In the genomic region with DNA sequence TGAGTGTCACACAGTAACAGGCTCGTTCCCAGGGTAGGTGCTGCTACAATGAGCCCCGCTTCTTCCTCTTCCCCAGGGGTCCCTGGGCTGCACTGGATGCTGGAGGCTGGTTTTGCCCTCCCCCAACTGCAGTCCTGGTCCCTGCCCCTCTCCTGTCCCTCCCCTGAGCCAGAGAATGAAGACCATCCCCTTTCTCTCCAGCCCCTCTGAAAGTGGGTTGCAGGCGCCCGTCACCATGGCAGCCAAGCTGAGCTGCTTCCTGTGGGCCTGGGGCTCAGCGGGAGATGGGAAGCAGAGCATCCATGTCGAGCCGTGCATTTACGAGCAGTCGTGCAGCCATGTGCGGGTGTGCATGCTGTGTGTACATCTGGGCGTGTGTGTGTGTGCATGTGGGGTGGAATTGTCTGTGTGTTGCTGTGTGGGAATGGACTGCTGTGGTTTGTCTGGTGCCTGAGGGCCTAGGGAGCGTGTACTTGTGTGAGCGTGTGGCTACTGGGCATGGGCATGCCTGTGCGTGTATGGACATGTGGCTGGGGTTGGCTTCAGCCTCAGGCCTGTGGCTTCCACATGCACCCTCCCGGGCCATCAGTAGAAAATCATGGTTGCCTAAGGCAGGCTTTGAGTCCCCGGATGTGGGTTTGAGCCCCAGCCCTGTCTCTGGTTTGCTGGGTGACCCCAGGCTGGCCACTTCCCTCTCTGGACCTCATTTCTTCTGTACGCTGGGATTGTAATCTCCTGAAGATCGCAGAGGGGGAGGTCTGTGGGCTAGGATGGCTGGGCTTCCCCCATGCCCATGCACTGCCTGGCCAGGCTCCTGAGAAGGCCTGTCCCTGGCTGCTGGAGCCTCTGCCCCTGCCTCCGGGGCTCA, we compare ENCODE assay signal across 12 cellular contexts. TPM values are rescaled to one million over a fixed set of nuclear protein-coding genes. Genes with fewer than 3 reads are reported as not detected.
DNase-seq lines count a peak whose midpoint lies in the region; ATAC-seq and TF ChIP-seq lines count a peak whose summit lies in the region.
"Had no signal": no experiment of that assay in that cellular context is flagged by ENCODE, and none has a peak within 500 bp of the region (broad histone marks: within the 10 kb centered on the region; RNA-seq: fewer than 3 reads in every experiment).

No MANE protein-coding gene starts in this region.

- TF ChIP-seq RAD21 in SK-N-SH (IDR thresholded peaks at IDR 0.05; ENCODE audit: low read length), result peak; percentile 24

- ATAC-seq in Right ventricle myocardium superior (ENCODE audit: poor library complexity) (no peak), GM19395 (IDR thresholded peaks at IDR 0.05; ENCODE audit: unreplicated experiment) (no peak)
- ATAC-seq: activated naive CD4-positive, alpha-beta T cell treated with anti-CD3 and anti-CD28 coated beads, Interleukin-2, amount 50 U/mL, for 72 hours had no signal

- H3F3A ChIP-seq in SK-N-SH (replicated peaks; ENCODE audit: insufficient read depth) (no peaks in the 10 kb centered on the region), PC-9 (ENCODE audit: insufficient read depth, low read depth) (no peaks in the 10 kb centered on the region)

- 68% methylated on average over 13 of the region's 19 CpGs for WGBS in SK-N-SH (ENCODE audit: low lambda C conversion rate)

- H3K4me2 ChIP-seq in SK-N-SH (no peak overlapping the region), PC-9 (no peak overlapping the region)

- H3K4me1 Mint-ChIP-seq in activated naive CD4-positive, alpha-beta T cell treated with anti-CD3 and anti-CD28 coated beads, Interleukin-2, amount 10 ng/mL, durations not matched to agents 7 days and 5 days, result no peaks in the 10 kb centered on the region
- H3K4me1 Mint-ChIP-seq: CD4-positive, CD25-positive, alpha-beta regulatory T cell had no signal

- H4K20me1 ChIP-seq in SK-N-SH (ENCODE audit: insufficient read depth) (no peaks in the 10 kb centered on the region), PC-9 (ENCODE audit: insufficient read depth) (no peaks in the 10 kb centered on the region)

- H3K4me3 Mint-ChIP-seq in activated naive CD4-positive, alpha-beta T cell treated with anti-CD3 and anti-CD28 coated beads, Interleukin-2, amount 10 ng/mL, durations not matched to agents 7 days and 5 days, result no peak overlapping the region
- H3K4me3 Mint-ChIP-seq: CD4-positive, CD25-positive, alpha-beta regulatory T cell had no signal

- no peaks in the 10 kb centered on the region for H3K27me3 ChIP-seq in left ventricle myocardium inferior (ENCODE audit: low read depth)
- no peaks in the 10 kb centered on the region for H3K27me3 ChIP-seq in SK-N-SH (ENCODE audit: insufficient read depth)
- no peaks in the 10 kb centered on the region for H3K27me3 ChIP-seq in PC-9 (ENCODE audit: insufficient read depth, low read depth)

- intact Hi-C loops in left ventricle myocardium inferior (cut with micrococcal nuclease), result no loop called here
- intact Hi-C loops in Right ventricle myocardium superior (cut with DNase I), result no loop called here
- intact Hi-C loops in PC-9 (cut with micrococcal nuclease; ENCODE audit: unreplicated experiment), result no loop called here

- H3K36me3 ChIP-seq in left ventricle myocardium inferior (peaks cover 8% of the 10 kb centered on the region), SK-N-SH (replicated peaks in 1 of 2; ENCODE audit: control insufficient read depth in 1 of 2, insufficient read depth in 2 of 2, low read length in 1 of 2) (peaks cover 11 to 27% of the 10 kb centered on the region in 2 experiments), PC-9 (ENCODE audit: low read depth) (no peaks in the 10 kb centered on the region)

- peak in 1 of 2 experiments; percentile 52; a peak in 1 of 4 replicates for TF ChIP-seq EP300 in SK-N-SH (IDR thresholded peaks at IDR 0.05; ENCODE audit: borderline replicate concordance in 1 of 2, low read depth in 1 of 2, low read length in 1 of 2)

- H3K36me3 Mint-ChIP-seq in activated naive CD4-positive, alpha-beta T cell treated with anti-CD3 and anti-CD28 coated beads, Interleukin-2, amount 10 ng/mL, durations not matched to agents 7 days and 5 days, result no peaks in the 10 kb centered on the region
- H3K36me3 Mint-ChIP-seq: activated naive CD4-positive, alpha-beta T cell treated with anti-CD3 and anti-CD28 coated beads, Interleukin-2, amount 50 U/mL, for 72 hours; CD4-positive, CD25-positive, alpha-beta regulatory T cell had no signal

- H3K27ac ChIP-seq in left ventricle myocardium inferior (replicated peaks) (peak overlapping the region; percentile 23), SK-N-SH (ENCODE audit: low read depth in 2 of 2, low read length in 1 of 2) (peak overlapping the region in 1 of 2 experiments; percentile 88; a peak in 2 of 4 replicates), PC-9 (no peak overlapping the region)

- H3K9ac ChIP-seq in SK-N-SH, result no peak overlapping the region

- H3K4me1 ChIP-seq in left ventricle myocardium inferior (peaks cover 10% of the 10 kb centered on the region), SK-N-SH (ENCODE audit: control insufficient read depth in 1 of 2, insufficient read depth in 2 of 2, low read depth in 1 of 2, low read length in 1 of 2) (peaks cover 0 to 61% of the 10 kb centered on the region in 2 experiments; a peak in 2 of 4 replicates), PC-9 (replicated peaks; ENCODE audit: insufficient read depth) (no peaks in the 10 kb centered on the region)

- no peaks in the 10 kb centered on the region for H3K9me3 Mint-ChIP-seq in activated naive CD4-positive, alpha-beta T cell treated with anti-CD3 and anti-CD28 coated beads, Interleukin-2, amount 10 ng/mL, durations not matched to agents 7 days and 5 days
- H3K9me3 Mint-ChIP-seq: activated naive CD4-positive, alpha-beta T cell treated with anti-CD3 and anti-CD28 coated beads, Interleukin-2, amount 50 U/mL, for 72 hours; CD4-positive, CD25-positive, alpha-beta regulatory T cell had no signal

- H3K4me3 ChIP-seq in left ventricle myocardium inferior (no peak overlapping the region), SK-N-SH (ENCODE audit: low read depth in 2 of 2, low read length in 1 of 2) (no peak overlapping the region), PC-9 (no peak overlapping the region)

- H3K9me3 ChIP-seq in left ventricle myocardium inferior (replicated peaks) (no peaks in the 10 kb centered on the region), SK-N-SH (no peaks in the 10 kb centered on the region), PC-9 (ENCODE audit: insufficient read depth, low read depth) (no peaks in the 10 kb centered on the region)

- no peaks in the 10 kb centered on the region for H3K27me3 Mint-ChIP-seq in activated naive CD4-positive, alpha-beta T cell treated with anti-CD3 and anti-CD28 coated beads, Interleukin-2, amount 10 ng/mL, durations not matched to agents 7 days and 5 days
- H3K27me3 Mint-ChIP-seq: CD4-positive, CD25-positive, alpha-beta regulatory T cell had no signal

- H3K27ac Mint-ChIP-seq in activated naive CD4-positive, alpha-beta T cell treated with anti-CD3 and anti-CD28 coated beads, Interleukin-2, amount 10 ng/mL, durations not matched to agents 7 days and 5 days, result no peak overlapping the region
- H3K27ac Mint-ChIP-seq: CD4-positive, CD25-positive, alpha-beta regulatory T cell had no signal

- H3K9me2 ChIP-seq in SK-N-SH (no peaks in the 10 kb centered on the region), PC-9 (ENCODE audit: insufficient read depth) (no peaks in the 10 kb centered on the region)

- CTCF ChIA-PET in SK-N-SH (lab: Yijun Ruan, JAX) (interaction anchor here (0.6 to 5.9 kb wide), 9 partner anchors 10 to 199 kb away, joined by 3 to 48 read pairs (median 3); no protein-coding TSS in a partner anchor), PC-9 (lab: Charles Lee) (no interaction called here)
- CTCF ChIA-PET in activated naive CD4-positive, alpha-beta T cell treated with anti-CD3 and anti-CD28 coated beads, Interleukin-2, amount 10 ng/mL, durations not matched to agents 7 days and 5 days (lab: Charles Lee), result no interaction called here

- no peak overlapping the region for H2AFZ ChIP-seq in SK-N-SH (ENCODE audit: low read depth)
- H2AFZ ChIP-seq in PC-9, result no peak overlapping the region

- no peaks in the 10 kb centered on the region for H3K79me2 ChIP-seq in SK-N-SH (ENCODE audit: insufficient read depth)
- H3K79me2 ChIP-seq in PC-9 (ENCODE audit: low read depth), result no peaks in the 10 kb centered on the region

- POLR2A ChIA-PET in SK-N-SH (lab: Yijun Ruan, JAX), result interaction anchor here (0.6 kb wide), 1 partner anchor 1038 kb away, joined by 3 read pairs; no protein-coding TSS in a partner anchor
- POLR2A ChIA-PET in PC-9 (lab: Charles Lee; ENCODE audit: unreplicated experiment), result no interaction called here

- TF ChIP-seq CTCF in left ventricle myocardium inferior (IDR thresholded peaks at IDR 0.05; ENCODE audit: borderline replicate concordance) (no peak), SK-N-SH (IDR thresholded peaks at IDR 0.05) (no peak), PC-9 (conservative IDR thresholded peaks at IDR 0.05) (no peak)

- DNase-seq in left ventricle myocardium inferior (no peak), Right ventricle myocardium superior (no peak), SK-N-SH (peak; percentile 91), islet precursor cell (peak; percentile 73), PC-9 (no peak), NK-92 (lab: John Stamatoyannopoulos, UW; ENCODE audit: unreplicated experiment) (no peak)
- no peak for DNase-seq in activated naive CD4-positive, alpha-beta T cell treated with anti-CD3 and anti-CD28 coated beads, Interleukin-2, amount 10 ng/mL, durations not matched to agents 7 days and 5 days
- DNase-seq: activated CD4-positive, alpha-beta T cell treated with anti-CD3 and anti-CD28 coated beads, Interleukin-2, amount 50 U/mL, for 1 hour; CD4-positive, CD25-positive, alpha-beta regulatory T cell; MM.1S had no signal

- no TSS peak for BruUV-seq in PC-9 (replicated peaks; lab: Mats Ljungman, UMichigan)

TF ChIP-seq in SK-N-SH, 30 proteins besides CTCF, POLR2A, EP300 and RAD21 (continues in another document):
- TF ChIP-seq CHD2 (IDR thresholded peaks at IDR 0.05; ENCODE audit: low read length, partially characterized antibody) (peak; percentile 60), RCOR1 (IDR thresholded peaks at IDR 0.05; ENCODE audit: low read length) (no peak), MXI1 (IDR thresholded peaks at IDR 0.05; ENCODE audit: low read depth, low read length) (peak; percentile 74; the same call in 1 of the 2 replicates)

RNA-seq across cellular contexts. Expression of gene SRC, which starts 48.8 kb away (rescaled TPM):
- total RNA-seq in left ventricle myocardium inferior (4.2 TPM), Right ventricle myocardium superior (6.7 TPM), PC-9 (2021) (56.8 and 58.4 TPM in 2 replicates)
- polyA plus RNA-seq in SK-N-SH (2012; rRNA removed), result 23.8 and 25.6 TPM in 2 replicates
- polyA plus RNA-seq in SK-N-SH (2012; cell fraction: cytosol; rRNA removed), result 9.6 and 17.1 TPM in 2 replicates
- 49.2 and 58.8 TPM in 2 replicates for polyA plus RNA-seq in SK-N-SH (2012; cell fraction: nucleus; rRNA removed)

Comparison
In these comparisons a context has a peak if more than half of its experiments do, and no peak if none do; other contexts are left out.
1. DNase-seq: peak in SK-N-SH (single experiment) and islet precursor cell (single experiment); none in left ventricle myocardium inferior (single experiment), Right ventricle myocardium superior (single experiment), PC-9 (0 of 2), activated naive CD4-positive, alpha-beta T cell treated with anti-CD3 and anti-CD28 coated beads, Interleukin-2, amount 10 ng/mL, durations not matched to agents 7 days and 5 days (single experiment) and NK-92 (single experiment).